ENCODE assay signal across 8 cellular contexts in genomic region chr2:109031481-109032228, GRCh38. TPM values are rescaled to one million over a fixed set of nuclear protein-coding genes. Genes with fewer than 3 reads are reported as not detected.
DNase-seq lines count a peak whose midpoint lies in the region; ATAC-seq, FAIRE-seq and TF ChIP-seq lines count a peak whose summit lies in the region.

No MANE protein-coding gene starts in this region.

- H3K9ac ChIP-seq in keratinocyte (ENCODE audit: control insufficient read depth, extremely low read depth, insufficient read depth, low read length): no peak overlapping the region

- DNase-seq in T-helper 9 cell (peak; percentile 52), astrocyte of the hippocampus (ENCODE audit: low read depth, low spot score) (peak; percentile 66), keratinocyte (ENCODE audit: low read depth, low spot score) (no peak), cerebellar nuclear complex (lab: John Stamatoyannopoulos, UW) (no peak)
- DNase-seq in stimulated activated CD4-positive, alpha-beta T cell treated with anti-CD3 and anti-CD28 coated beads, Interleukin-15, amount 100 ng/mL, for 24 hours: peak; percentile 70

- no peak overlapping the region for H3K27ac ChIP-seq in keratinocyte (ENCODE audit: control insufficient read depth, insufficient read depth, low read length)

- H3K4me3 ChIP-seq in keratinocyte (ENCODE audit: control insufficient read depth in 2 of 3, extremely low read depth in 1 of 3, insufficient read depth in 2 of 3, low read depth in 1 of 3, low read length in 3 of 3): peak overlapping the region; percentile 33 to 59 (median 58)

- no peaks in the 10 kb centered on the region for H3K79me2 ChIP-seq in keratinocyte (ENCODE audit: control insufficient read depth, insufficient read depth, low read length)

- no peaks in the 10 kb centered on the region for H3K36me3 ChIP-seq in keratinocyte (ENCODE audit: control insufficient read depth in 2 of 2, extremely low read depth in 1 of 2, insufficient read depth in 2 of 2, low read length in 2 of 2)

- H3K27me3 ChIP-seq in keratinocyte (ENCODE audit: control insufficient read depth, extremely low read depth, insufficient read depth, low read length): peaks cover 8% of the 10 kb centered on the region

- H4K20me1 ChIP-seq in keratinocyte (ENCODE audit: control insufficient read depth, extremely low read depth, insufficient read depth, low read length): no peaks in the 10 kb centered on the region

- dilution Hi-C loops in keratinocyte (cut with MboI; ENCODE audit: extremely low pct_ligation_motif_present, low sequenced_read_pairs): no loop called here

- peak overlapping the region; percentile 67 for H3K4me2 ChIP-seq in keratinocyte (ENCODE audit: control insufficient read depth, extremely low read depth, insufficient read depth, low read depth, low read length)

- no peaks in the 10 kb centered on the region for H3K9me3 ChIP-seq in keratinocyte (ENCODE audit: control insufficient read depth, low read depth, low read length)

- no peak for FAIRE-seq in keratinocyte (lab: Jason Lieb, UNC)

- H3K4me1 ChIP-seq in keratinocyte (ENCODE audit: control insufficient read depth, extremely low read depth, insufficient read depth, low read length): peaks cover 3% of the 10 kb centered on the region

- peak; percentile 64 for ATAC-seq in GM18867 (IDR thresholded peaks at IDR 0.05; ENCODE audit: unreplicated experiment)
- ATAC-seq in HG03342 (IDR thresholded peaks at IDR 0.05; ENCODE audit: unreplicated experiment): peak; percentile 71
- ATAC-seq in HG03520 (IDR thresholded peaks at IDR 0.05; ENCODE audit: unreplicated experiment): no peak

- TF ChIP-seq CTCF in keratinocyte (optimal IDR thresholded peaks at IDR 0.05 in 1 of 3, IDR thresholded peaks at IDR 0.05 in 1 of 3, conservative IDR thresholded peaks at IDR 0.05 in 1 of 3; ENCODE audit: extremely low read depth in 1 of 3, insufficient read depth in 2 of 3, low read length in 3 of 3): no peak

- H3K9me1 ChIP-seq in keratinocyte (ENCODE audit: control insufficient read depth, extremely low read depth, insufficient read depth, low read length): no peaks in the 10 kb centered on the region

- H2AFZ ChIP-seq in keratinocyte (ENCODE audit: control insufficient read depth, low read length): peak overlapping the region; percentile 58

RNA-seq across cellular contexts. Expression of gene EDAR, which starts 42.6 kb away (rescaled TPM):
- polyA plus RNA-seq in keratinocyte: 0.21 to 0.27 TPM (median 0.27 TPM) in 3 replicates
- 0.26 TPM for polyA plus RNA-seq in keratinocyte (2011; ENCODE audit: low read depth)
- polyA plus RNA-seq in keratinocyte (2011; cell fraction: cytosol; rRNA removed): 0.14 and 0.16 TPM in 2 replicates
- polyA plus RNA-seq in keratinocyte (2011; cell fraction: nucleus; rRNA removed): 0.75 and 1.1 TPM in 2 replicates
- 0.21 and 0.23 TPM in 2 replicates for polyA plus RNA-seq in keratinocyte (2012; ENCODE audit: low replicate concordance)
- 0.20 to 0.51 TPM (median 0.30 TPM) in 3 replicates for polyA minus RNA-seq in keratinocyte
- polyA minus RNA-seq in keratinocyte (2011; cell fraction: cytosol; rRNA and poly(A)+ RNA removed): not detected
- polyA minus RNA-seq in keratinocyte (2011; cell fraction: nucleus; rRNA and poly(A)+ RNA removed): 0.84 and 1.6 TPM in 2 replicates

Comparison
In these comparisons a context has a peak if more than half of its experiments do, and no peak if none do; other contexts are left out.
1. DNase-seq: peak in T-helper 9 cell (single experiment), astrocyte of the hippocampus (single experiment) and stimulated activated CD4-positive, alpha-beta T cell treated with anti-CD3 and anti-CD28 coated beads, Interleukin-15, amount 100 ng/mL, for 24 hours (single experiment); none in keratinocyte (single experiment) and cerebellar nuclear complex (0 of 2).